In genomic region chr17:50630524-50631194, GRCh38 we compare ENCODE assay signal across 9 cellular contexts. TPM values are rescaled to one million over a fixed set of nuclear protein-coding genes. Genes with fewer than 3 reads are reported as not detected.
A peak's percentile ranks its signal among the peaks of the same experiment; 100 is the strongest.
DNase-seq lines count a peak whose midpoint lies in the region; ATAC-seq and TF ChIP-seq lines count a peak whose summit lies in the region.
"Had no signal": no experiment of that assay in that cellular context is flagged by ENCODE, and none has a peak within 500 bp of the region (broad histone marks: within the 10 kb centered on the region; RNA-seq: fewer than 3 reads in every experiment).

No MANE protein-coding gene starts in this region.

- H3F3A ChIP-seq in SU-DHL-6 (ENCODE audit: insufficient read depth) = no peaks in the 10 kb centered on the region

- H3K9me3 Mint-ChIP-seq in activated naive CD8-positive, alpha-beta T cell treated with anti-CD3 and anti-CD28 coated beads, Interleukin-2, amount 10 ng/mL, durations not matched to agents 7 days and 5 days = no peaks in the 10 kb centered on the region

- peaks cover 27 to 72% of the 10 kb centered on the region in 2 experiments for H3K4me1 ChIP-seq in HCT116 (ENCODE audit: control insufficient read depth in 1 of 2, insufficient read depth in 2 of 2, low read length in 2 of 2)
- H3K4me1 ChIP-seq: HAP-1 had no signal

- no peak overlapping the region for H3K27ac Mint-ChIP-seq in activated naive CD8-positive, alpha-beta T cell treated with anti-CD3 and anti-CD28 coated beads, Interleukin-2, amount 10 ng/mL, durations not matched to agents 7 days and 5 days

- no TSS peak for BruUV-seq in HCT116 (replicated peaks; lab: Mats Ljungman, UMichigan)

- ATAC-seq in HCT116 (peak; percentile 79), HG03196 (IDR thresholded peaks at IDR 0.05; ENCODE audit: unreplicated experiment) (no peak)
- peak; percentile 53 for ATAC-seq in activated naive CD8-positive, alpha-beta T cell treated with anti-CD3 and anti-CD28 coated beads, Interleukin-2, amount 10 ng/mL, durations not matched to agents 7 days and 5 days (ENCODE audit: low read depth)

- CTCF ChIA-PET in HCT116 (lab: Charles Lee) = interaction anchor here (0.6 to 5.2 kb wide), 31 partner anchors 8 to 151 kb away, joined by 3 to 107 read pairs (median 4); no protein-coding TSS in a partner anchor

- H4K20me1 ChIP-seq in HCT116 (ENCODE audit: insufficient read depth) = no peaks in the 10 kb centered on the region
- H4K20me1 ChIP-seq in SU-DHL-6 (ENCODE audit: low read depth, low read length) = no peaks in the 10 kb centered on the region

- no peaks in the 10 kb centered on the region for H3K9me2 ChIP-seq in HCT116 (ENCODE audit: insufficient read depth)
- no peaks in the 10 kb centered on the region for H3K9me2 ChIP-seq in SU-DHL-6 (replicated peaks; ENCODE audit: insufficient read depth, low read length)

- H3K36me3 Mint-ChIP-seq in activated naive CD8-positive, alpha-beta T cell treated with anti-CD3 and anti-CD28 coated beads, Interleukin-2, amount 10 ng/mL, durations not matched to agents 7 days and 5 days = no peaks in the 10 kb centered on the region

- no peak overlapping the region for H3K4me3 Mint-ChIP-seq in activated naive CD8-positive, alpha-beta T cell treated with anti-CD3 and anti-CD28 coated beads, Interleukin-2, amount 10 ng/mL, durations not matched to agents 7 days and 5 days

- H3K9ac ChIP-seq in HCT116 (ENCODE audit: low read length) (no peak overlapping the region), SU-DHL-6 (ENCODE audit: low read length) (no peak overlapping the region)

- DNase-seq in AML-193 (lab: John Stamatoyannopoulos, UW) = peak; percentile 34 to 37
- peak; percentile 59 for DNase-seq in HCT116 (ENCODE audit: low read depth, low spot score)
- DNase-seq in activated naive CD8-positive, alpha-beta T cell treated with anti-CD3 and anti-CD28 coated beads, Interleukin-2, amount 10 ng/mL, durations not matched to agents 7 days and 5 days = peak; percentile 73
- peak; percentile 84 for DNase-seq in iPS-NIHi7 (ENCODE audit: extremely low spot score)
- peak; percentile 37 to 46 (median 45) for DNase-seq in stimulated activated CD4-positive, alpha-beta T cell treated with anti-CD3 and anti-CD28 coated beads, TNF-alpha, amount 100 ng/mL, for 4 hours (ENCODE audit: low read depth in 3 of 3)
- no peak for DNase-seq in NOMO-1 treated with DMSO at 0.1 percent for 48 hours (lab: John Stamatoyannopoulos, UW; ENCODE audit: unreplicated experiment)

- H2AFZ ChIP-seq in HCT116 (ENCODE audit: low read depth, low read length, poor library complexity, severe bottlenecking) (no peak overlapping the region), SU-DHL-6 (ENCODE audit: low read depth, low read length, severe bottlenecking) (no peak overlapping the region)

- no peaks in the 10 kb centered on the region for H3K36me3 ChIP-seq in HCT116 (ENCODE audit: control insufficient read depth in 1 of 2, insufficient read depth in 2 of 2, low read length in 2 of 2)
- no peaks in the 10 kb centered on the region for H3K36me3 ChIP-seq in SU-DHL-6 (ENCODE audit: low read length)
- H3K36me3 ChIP-seq: HAP-1 had no signal

- H3K9me3 ChIP-seq in HCT116 (ENCODE audit: control insufficient read depth in 1 of 2, insufficient read depth in 1 of 2, low read depth in 1 of 2, low read length in 2 of 2) = no peaks in the 10 kb centered on the region
- no peaks in the 10 kb centered on the region for H3K9me3 ChIP-seq in SU-DHL-6 (ENCODE audit: insufficient read depth, low read length)
- H3K9me3 ChIP-seq: HAP-1 had no signal

- H3K4me1 Mint-ChIP-seq in activated naive CD8-positive, alpha-beta T cell treated with anti-CD3 and anti-CD28 coated beads, Interleukin-2, amount 10 ng/mL, durations not matched to agents 7 days and 5 days = peaks cover 6% of the 10 kb centered on the region

- peaks cover 67% of the 10 kb centered on the region for H3K27me3 Mint-ChIP-seq in activated naive CD8-positive, alpha-beta T cell treated with anti-CD3 and anti-CD28 coated beads, Interleukin-2, amount 10 ng/mL, durations not matched to agents 7 days and 5 days

- H3K27ac ChIP-seq in HCT116 (ENCODE audit: low read depth, low read length) = no peak overlapping the region
- H3K27ac ChIP-seq in SU-DHL-6 (ENCODE audit: low read depth, low read length) = no peak overlapping the region

- H3K79me2 ChIP-seq in HCT116 (ENCODE audit: insufficient read depth, low read length) = peaks cover 8% of the 10 kb centered on the region; the same call in 1 of the 2 replicates
- no peaks in the 10 kb centered on the region for H3K79me2 ChIP-seq in SU-DHL-6 (ENCODE audit: insufficient read depth, low read length)

- H3K4me3 ChIP-seq in HCT116 (replicated peaks in 1 of 2; ENCODE audit: low read depth in 1 of 2, low read length in 2 of 2) (no peak overlapping the region), SU-DHL-6 (ENCODE audit: insufficient read depth, low read length, poor library complexity, severe bottlenecking) (no peak overlapping the region)
- H3K4me3 ChIP-seq: HAP-1 had no signal

- H3K4me2 ChIP-seq in HCT116 (ENCODE audit: low read length) = peak overlapping the region; percentile 24
- no peak overlapping the region for H3K4me2 ChIP-seq in SU-DHL-6 (ENCODE audit: low read depth, low read length, poor library complexity, severe bottlenecking)

- intact Hi-C loops in HCT116 (cut with micrococcal nuclease) = loop anchor here (1.0 to 10.0 kb wide), 4 partner anchors 51 to 234 kb away; partner anchors contain the start of gene TOB1

- peak in 2 of 3 experiments; percentile 100; a peak in 4 of 6 replicates for TF ChIP-seq CTCF in HCT116 (IDR thresholded peaks at IDR 0.05 in 2 of 3, conservative IDR thresholded peaks at IDR 0.05 in 1 of 3; ENCODE audit: borderline replicate concordance in 1 of 3, insufficient read depth in 1 of 3, low read depth in 2 of 3, low read length in 2 of 3)
- TF ChIP-seq CTCF in SU-DHL-6 (IDR thresholded peaks at IDR 0.05; ENCODE audit: insufficient read depth, low read length, poor library complexity, severe bottlenecking) = peak; percentile 75

- H3K27me3 ChIP-seq in HCT116 (ENCODE audit: insufficient read depth, low read length) (no peaks in the 10 kb centered on the region), SU-DHL-6 (ENCODE audit: low read length) (no peaks in the 10 kb centered on the region)

- RAD21 ChIA-PET in HCT116 (lab: Charles Lee; ENCODE audit: low non-redundant PET in 1 of 2, low total read pairs in 2 of 2, uncharacterized antibody in 2 of 2, unreplicated experiment in 2 of 2) = interaction anchor here (0.5 to 1.8 kb wide), 20 partner anchors 8 to 152 kb away, joined by 3 to 10 read pairs (median 5); partner anchors contain the start of genes RSAD1 (in 1 of the 2) and SPATA20 (in 1 of the 2)

- no peak for TF ChIP-seq POLR2A in HCT116 (IDR thresholded peaks at IDR 0.05; ENCODE audit: borderline replicate concordance, extremely low read depth, insufficient read depth, insufficient read length)

- POLR2A ChIA-PET in HCT116 (lab: Charles Lee) = interaction anchor here (0.5 to 4.4 kb wide), 8 partner anchors 9 to 153 kb away, joined by 3 to 25 read pairs (median 4); partner anchors contain the start of gene LUC7L3
- POLR2A ChIA-PET in activated naive CD8-positive, alpha-beta T cell treated with anti-CD3 and anti-CD28 coated beads, Interleukin-2, amount 10 ng/mL, durations not matched to agents 7 days and 5 days (lab: Charles Lee) = interaction anchor here (1.1 kb wide), 1 partner anchor 11 kb away, joined by 3 read pairs; no protein-coding TSS in a partner anchor

- TF ChIP-seq RAD21 in HCT116 (IDR thresholded peaks at IDR 0.05; ENCODE audit: low read depth) = no peak

TF ChIP-seq in HCT116, 20 proteins besides CTCF, POLR2A, EP300 and RAD21:
- TF ChIP-seq POLR2AphosphoS5 (IDR thresholded peaks at IDR 0.05; ENCODE audit: low read depth, low read length) (0 out of 2 replicates have a peak, but pooled peaks have one; percentile 27), YY1 (IDR thresholded peaks at IDR 0.05; ENCODE audit: extremely low read depth, insufficient replicate concordance, low read depth, low read length) (peak; percentile 83), EGR1 (IDR thresholded peaks at IDR 0.05; ENCODE audit: low read depth) (no peak)

RNA-seq across cellular contexts. Expression of gene ABCC3, which starts 4.0 kb away (rescaled TPM):
- 66.2 TPM for total RNA-seq in HCT116 (2021; ENCODE audit: unreplicated experiment)
- polyA plus RNA-seq in HCT116 (2012) = 40.1 and 55.8 TPM in 2 replicates
- total RNA-seq in activated naive CD8-positive, alpha-beta T cell treated with anti-CD3 and anti-CD28 coated beads, Interleukin-2, amount 10 ng/mL, durations not matched to agents 7 days and 5 days = 1 to 10 TPM in 1 of 2 experiments, under 1 TPM in 1; 0.77 to 1.4 TPM

Comparison
In these comparisons a context has a peak if more than half of its experiments do, and no peak if none do; other contexts are left out.
1. RNA of gene ABCC3, which starts 4.0 kb away (total RNA-seq): 66.2 TPM in HCT116 (single experiment); 0.77 to 1.4 TPM in activated naive CD8-positive, alpha-beta T cell treated with anti-CD3 and anti-CD28 coated beads, Interleukin-2, amount 10 ng/mL, durations not matched to agents 7 days and 5 days; every median in the first group is over 10 times any median in the second.